Comparison of ENCODE assay signal across 6 cellular contexts in genomic region chr22:37609240-37610152, GRCh38. TPM values are rescaled to one million over a fixed set of nuclear protein-coding genes. Genes with fewer than 3 reads are reported as not detected.
A peak's percentile ranks its signal among the peaks of the same experiment; 100 is the strongest.
DNase-seq lines count a peak whose midpoint lies in the region; ATAC-seq, FAIRE-seq and TF ChIP-seq lines count a peak whose summit lies in the region.

No MANE protein-coding gene starts in this region.

- peak overlapping the region; percentile 69 for H2AFZ ChIP-seq in MM.1S (ENCODE audit: low read length)
- H2AFZ ChIP-seq in endothelial cell of umbilical vein (ENCODE audit: low read depth, low read length) = peak overlapping the region; percentile 42
- no peak overlapping the region for H2AFZ ChIP-seq in smooth muscle cell (ENCODE audit: low read depth)

- POLR2A ChIA-PET in CD8-positive, alpha-beta memory T cell (lab: Charles Lee) = interaction anchor here (0.6 to 2.7 kb wide), 13 partner anchors 11 to 124 kb away, joined by 3 to 19 read pairs (median 6); partner anchors contain the start of genes NOL12 and PDXP
- POLR2A ChIA-PET in endothelial cell of umbilical vein (lab: Charles Lee) = interaction anchor here (1.0 kb wide), 1 partner anchor 196 kb away, joined by 3 read pairs; a partner anchor contains a TSS

- H4K20me1 ChIP-seq in MM.1S (ENCODE audit: insufficient read depth, low read length) (no peaks in the 10 kb centered on the region), endothelial cell of umbilical vein (replicated peaks; ENCODE audit: control insufficient read depth, extremely low read depth, insufficient read depth, low read length) (no peaks in the 10 kb centered on the region), smooth muscle cell (ENCODE audit: low read depth) (no peaks in the 10 kb centered on the region)

- DNase-seq in CD8-positive, alpha-beta memory T cell = no peak
- DNase-seq in MM.1S (no peak), endothelial cell of umbilical vein (ENCODE audit: low read depth, low spot score) (no peak), smooth muscle cell (lab: John Stamatoyannopoulos, UW; ENCODE audit: unreplicated experiment) (no peak)
- no peak for DNase-seq in stimulated activated CD4-positive, alpha-beta T cell treated with anti-CD3 and anti-CD28 coated beads, Interleukin-4, amount 100 ng/mL, for 24 hours

- H3K9me3 Mint-ChIP-seq in CD8-positive, alpha-beta memory T cell = no peaks in the 10 kb centered on the region

- no peaks in the 10 kb centered on the region for H3K36me3 ChIP-seq in CD8-positive, alpha-beta memory T cell (ENCODE audit: insufficient read depth, low read length)
- H3K36me3 ChIP-seq in MM.1S (replicated peaks; ENCODE audit: insufficient read depth, low read length) (no peaks in the 10 kb centered on the region), endothelial cell of umbilical vein (ENCODE audit: control insufficient read depth in 2 of 2, extremely low read depth in 1 of 2, insufficient read depth in 2 of 2, low read length in 2 of 2) (peaks cover 0 to 4% of the 10 kb centered on the region in 2 experiments), smooth muscle cell (ENCODE audit: low read depth) (no peaks in the 10 kb centered on the region)

- H3K27me3 Mint-ChIP-seq in CD8-positive, alpha-beta memory T cell = no peaks in the 10 kb centered on the region

- 28% methylated on average over 26 of the region's 26 CpGs for WGBS in smooth muscle cell (ENCODE audit: low lambda C conversion rate)

- peak overlapping the region; percentile 88 to 96 (median 94) for H3K27ac Mint-ChIP-seq in CD8-positive, alpha-beta memory T cell

- intact Hi-C loops in endothelial cell of umbilical vein (cut with micrococcal nuclease) = loop anchor here (1.0 to 5.0 kb wide), 4 partner anchors 23 to 138 kb away; partner anchors contain the start of gene LGALS1

- H3K9ac ChIP-seq in MM.1S (ENCODE audit: low read length) = peak overlapping the region; percentile 85
- H3K9ac ChIP-seq in endothelial cell of umbilical vein (replicated peaks; ENCODE audit: extremely low read depth, insufficient read depth, low read length) = peak overlapping the region; percentile 70
- peak overlapping the region; percentile 90 for H3K9ac ChIP-seq in smooth muscle cell (ENCODE audit: low read depth)

- H3K4me2 ChIP-seq in MM.1S (ENCODE audit: low read depth, low read length) (peak overlapping the region; percentile 99), endothelial cell of umbilical vein (ENCODE audit: insufficient read depth, low read length) (peak overlapping the region; percentile 76), smooth muscle cell (peak overlapping the region; percentile 96)

- H3K36me3 Mint-ChIP-seq in CD8-positive, alpha-beta memory T cell = peaks cover 0 to 24% (median 0%) of the 10 kb centered on the region in 3 donors

- H3K9me2 ChIP-seq in MM.1S (replicated peaks; ENCODE audit: insufficient read depth, low read length) = no peaks in the 10 kb centered on the region

- TF ChIP-seq CTCF in MM.1S (IDR thresholded peaks at IDR 0.05; ENCODE audit: low read length) = no peak
- TF ChIP-seq CTCF in endothelial cell of umbilical vein (IDR thresholded peaks at IDR 0.05; ENCODE audit: extremely low read depth in 1 of 2, insufficient read depth in 1 of 2, low read depth in 1 of 2, low read length in 2 of 2) = no peak
- TF ChIP-seq CTCF in smooth muscle cell (IDR thresholded peaks at IDR 0.05; ENCODE audit: borderline replicate concordance, insufficient read depth, poor library complexity, severe bottlenecking) = no peak

- no peaks in the 10 kb centered on the region for H3K9me3 ChIP-seq in CD8-positive, alpha-beta memory T cell (ENCODE audit: low read length)
- H3K9me3 ChIP-seq in MM.1S (replicated peaks; ENCODE audit: insufficient read depth, low read length) (no peaks in the 10 kb centered on the region), endothelial cell of umbilical vein (replicated peaks; ENCODE audit: control insufficient read depth, insufficient read depth, low read length) (no peaks in the 10 kb centered on the region), smooth muscle cell (replicated peaks; ENCODE audit: low read depth) (no peaks in the 10 kb centered on the region)

- H3F3A ChIP-seq in MM.1S (ENCODE audit: insufficient read depth, low read length) (peaks cover 17% of the 10 kb centered on the region), smooth muscle cell (ENCODE audit: low read depth) (peaks cover 2% of the 10 kb centered on the region)

- peak overlapping the region; percentile 89 to 98 (median 94) for H3K4me3 Mint-ChIP-seq in CD8-positive, alpha-beta memory T cell

- TF ChIP-seq POLR2A in endothelial cell of umbilical vein (IDR thresholded peaks at IDR 0.05; ENCODE audit: low read depth, low read length) = no peak

- H3K4me1 Mint-ChIP-seq in CD8-positive, alpha-beta memory T cell = peaks cover 42 to 60% (median 43%) of the 10 kb centered on the region in 3 donors

- CTCF ChIA-PET in CD8-positive, alpha-beta memory T cell (lab: Charles Lee) = interaction anchor here (0.6 to 9.6 kb wide), 9 partner anchors 19 to 1528 kb away, joined by 3 to 70 read pairs (median 27); partner anchors contain the start of genes LGALS1, NOL12, PDXP and SH3BP1
- CTCF ChIA-PET in endothelial cell of umbilical vein (lab: Charles Lee) = interaction anchor here (1.0 to 5.7 kb wide), 9 partner anchors 9 to 70 kb away, joined by 3 to 92 read pairs (median 10); no protein-coding TSS in a partner anchor

- TSS peak; percentile 44 for BruUV-seq in endothelial cell of umbilical vein (replicated peaks; lab: Mats Ljungman, UMichigan)

- no peaks in the 10 kb centered on the region for H3K9me1 ChIP-seq in endothelial cell of umbilical vein (replicated peaks; ENCODE audit: control insufficient read depth, extremely low read depth, insufficient read depth, low read length)

- peaks cover 59% of the 10 kb centered on the region for H3K4me1 ChIP-seq in CD8-positive, alpha-beta memory T cell (ENCODE audit: insufficient read depth, low read length)
- H3K4me1 ChIP-seq in MM.1S (ENCODE audit: low read length) (peaks cover 7% of the 10 kb centered on the region; the same call in 1 of the 2 replicates), endothelial cell of umbilical vein (ENCODE audit: control insufficient read depth, extremely low read depth, insufficient read depth, low read length) (peaks cover 19% of the 10 kb centered on the region), smooth muscle cell (ENCODE audit: low read depth) (peaks cover 8% of the 10 kb centered on the region)

- dilution Hi-C loops in endothelial cell of umbilical vein (cut with MboI; ENCODE audit: extremely low pct_ligation_motif_present, low sequenced_read_pairs) = no loop called here

- no peak for FAIRE-seq in endothelial cell of umbilical vein (lab: Jason Lieb, UNC)

- ATAC-seq in GM21576 (IDR thresholded peaks at IDR 0.05; ENCODE audit: unreplicated experiment) = no peak

- H3K27ac ChIP-seq in CD8-positive, alpha-beta memory T cell (ENCODE audit: low read depth, low read length) = peak overlapping the region; percentile 86
- H3K27ac ChIP-seq in MM.1S (ENCODE audit: low read length) (peak overlapping the region; percentile 94; the same call in 1 of the 2 replicates), endothelial cell of umbilical vein (ENCODE audit: insufficient read depth, low read depth, low read length) (peak overlapping the region; percentile 45), smooth muscle cell (ENCODE audit: low read depth) (peak overlapping the region; percentile 96)

- no peaks in the 10 kb centered on the region for H3K27me3 ChIP-seq in CD8-positive, alpha-beta memory T cell (ENCODE audit: insufficient read depth, low read length, poor library complexity, severe bottlenecking)
- H3K27me3 ChIP-seq in MM.1S (replicated peaks; ENCODE audit: insufficient read depth, low read length) (0 out of 2 replicates have a peak, but pooled peaks cover 8% of the 10 kb centered on the region), endothelial cell of umbilical vein (ENCODE audit: control insufficient read depth in 2 of 2, insufficient read depth in 2 of 2, low read length in 2 of 2) (peaks cover 0 to 7% of the 10 kb centered on the region in 2 experiments), smooth muscle cell (ENCODE audit: low read depth) (no peaks in the 10 kb centered on the region)

- peaks cover 37% of the 10 kb centered on the region for H3K79me2 ChIP-seq in MM.1S (ENCODE audit: low read length)
- peaks cover 26% of the 10 kb centered on the region for H3K79me2 ChIP-seq in endothelial cell of umbilical vein (ENCODE audit: control insufficient read depth, insufficient read depth, low read length)
- peaks cover 28% of the 10 kb centered on the region for H3K79me2 ChIP-seq in smooth muscle cell (ENCODE audit: low read depth)

- H3K4me3 ChIP-seq in CD8-positive, alpha-beta memory T cell (ENCODE audit: low read length) = peak overlapping the region; percentile 76
- H3K4me3 ChIP-seq in MM.1S (ENCODE audit: low read length) (peak overlapping the region; percentile 98), endothelial cell of umbilical vein (replicated peaks in 1 of 3; ENCODE audit: insufficient read depth in 1 of 3, low read depth in 1 of 3, low read length in 3 of 3) (peak overlapping the region; percentile 46 to 83 (median 73)), smooth muscle cell (peak overlapping the region; percentile 89)

RNA-seq across cellular contexts. Expression of gene GGA1, which starts 0.9 kb away (rescaled TPM):
- 10 to 100 TPM; 69.1 to 74.3 TPM for total RNA-seq in CD8-positive, alpha-beta memory T cell
- polyA plus RNA-seq in CD8-positive, alpha-beta memory T cell = 34.9 TPM
- total RNA-seq in endothelial cell of umbilical vein (55.9 and 67.5 TPM in 2 replicates), smooth muscle cell (15.6 and 27.3 TPM in 2 replicates)
- polyA plus RNA-seq in endothelial cell of umbilical vein (54.1 and 75.6 TPM in 2 replicates), smooth muscle cell (44.0 and 59.6 TPM in 2 replicates)
- polyA plus RNA-seq in endothelial cell of umbilical vein (2011; cell fraction: cytosol; rRNA removed) = 21.0 and 32.6 TPM in 2 replicates
- polyA plus RNA-seq in endothelial cell of umbilical vein (2011; cell fraction: nucleus; rRNA removed) = 228 and 233 TPM in 2 replicates
- 33.6 and 34.6 TPM in 2 replicates for polyA plus RNA-seq in endothelial cell of umbilical vein (2012)
- polyA minus RNA-seq in endothelial cell of umbilical vein = 40.4 and 48.0 TPM in 2 replicates
- polyA minus RNA-seq in endothelial cell of umbilical vein (2011; cell fraction: cytosol; rRNA and poly(A)+ RNA removed) = 13.4 TPM
- polyA minus RNA-seq in endothelial cell of umbilical vein (2011; cell fraction: nucleus; rRNA and poly(A)+ RNA removed) = 47.3 and 65.5 TPM in 2 replicates

RNA-seq across cellular contexts. Expression of gene LGALS2, which starts 29.6 kb away (rescaled TPM):
- total RNA-seq in CD8-positive, alpha-beta memory T cell = not detected
- not detected for polyA plus RNA-seq in CD8-positive, alpha-beta memory T cell
- total RNA-seq in endothelial cell of umbilical vein (not detected in 2 replicates), smooth muscle cell (not detected in 2 replicates)
- polyA plus RNA-seq in endothelial cell of umbilical vein (not detected in 2 replicates), smooth muscle cell (0.48 and 1.1 TPM in 2 replicates)
- not detected in 2 replicates for polyA plus RNA-seq in endothelial cell of umbilical vein (2011; cell fraction: cytosol; rRNA removed)
- polyA plus RNA-seq in endothelial cell of umbilical vein (2011; cell fraction: nucleus; rRNA removed) = not detected in 2 replicates
- polyA plus RNA-seq in endothelial cell of umbilical vein (2012) = not detected in 2 replicates
- polyA minus RNA-seq in endothelial cell of umbilical vein = not detected in 2 replicates
- not detected for polyA minus RNA-seq in endothelial cell of umbilical vein (2011; cell fraction: cytosol; rRNA and poly(A)+ RNA removed)
- polyA minus RNA-seq in endothelial cell of umbilical vein (2011; cell fraction: nucleus; rRNA and poly(A)+ RNA removed) = not detected in 2 replicates

RNA-seq across cellular contexts. Expression of gene SH3BP1, which starts 30.0 kb away (rescaled TPM):
- 10 to 100 TPM; 93.1 to 94.6 TPM for total RNA-seq in CD8-positive, alpha-beta memory T cell
- 32.3 TPM for polyA plus RNA-seq in CD8-positive, alpha-beta memory T cell
- total RNA-seq in endothelial cell of umbilical vein = 2.8 and 4.3 TPM in 2 replicates
- 2.3 and 4.2 TPM in 2 replicates for polyA plus RNA-seq in endothelial cell of umbilical vein
- polyA plus RNA-seq in endothelial cell of umbilical vein (2011; cell fraction: cytosol; rRNA removed) = 4.8 and 5.9 TPM in 2 replicates
- 7.6 and 9.2 TPM in 2 replicates for polyA plus RNA-seq in endothelial cell of umbilical vein (2011; cell fraction: nucleus; rRNA removed)
- 9.5 and 10.4 TPM in 2 replicates for polyA plus RNA-seq in endothelial cell of umbilical vein (2012)
- polyA minus RNA-seq in endothelial cell of umbilical vein = 5.3 and 7.2 TPM in 2 replicates
- polyA minus RNA-seq in endothelial cell of umbilical vein (2011; cell fraction: cytosol; rRNA and poly(A)+ RNA removed) = not detected
- 1.5 and 3.1 TPM in 2 replicates for polyA minus RNA-seq in endothelial cell of umbilical vein (2011; cell fraction: nucleus; rRNA and poly(A)+ RNA removed)
- total RNA-seq in smooth muscle cell = 20.4 and 26.6 TPM in 2 replicates
- polyA plus RNA-seq in smooth muscle cell = 16.6 and 33.7 TPM in 2 replicates

RNA-seq across cellular contexts. Expression of gene PDXP, which starts 49.0 kb away (rescaled TPM):
- total RNA-seq in CD8-positive, alpha-beta memory T cell = 10 to 100 TPM; 36.0 to 37.8 TPM
- 7.1 TPM for polyA plus RNA-seq in CD8-positive, alpha-beta memory T cell
- total RNA-seq in endothelial cell of umbilical vein (14.8 and 18.0 TPM in 2 replicates), smooth muscle cell (9.7 and 16.5 TPM in 2 replicates)
- polyA plus RNA-seq in endothelial cell of umbilical vein (20.0 and 22.6 TPM in 2 replicates), smooth muscle cell (20.0 and 20.7 TPM in 2 replicates)
- 17.7 and 18.2 TPM in 2 replicates for polyA plus RNA-seq in endothelial cell of umbilical vein (2011; cell fraction: cytosol; rRNA removed)
- 6.1 and 6.5 TPM in 2 replicates for polyA plus RNA-seq in endothelial cell of umbilical vein (2011; cell fraction: nucleus; rRNA removed)
- 10.5 and 13.7 TPM in 2 replicates for polyA plus RNA-seq in endothelial cell of umbilical vein (2012)
- polyA minus RNA-seq in endothelial cell of umbilical vein = 9.2 and 10.3 TPM in 2 replicates
- 29.8 TPM for polyA minus RNA-seq in endothelial cell of umbilical vein (2011; cell fraction: cytosol; rRNA and poly(A)+ RNA removed)
- polyA minus RNA-seq in endothelial cell of umbilical vein (2011; cell fraction: nucleus; rRNA and poly(A)+ RNA removed) = 2.7 and 4.6 TPM in 2 replicates

RNA-seq across cellular contexts. Expression of gene CDC42EP1, which starts 49.2 kb away (rescaled TPM):
- under 1 TPM; 0.13 to 0.31 TPM for total RNA-seq in CD8-positive, alpha-beta memory T cell
- not detected for polyA plus RNA-seq in CD8-positive, alpha-beta memory T cell
- total RNA-seq in endothelial cell of umbilical vein (141 and 146 TPM in 2 replicates), smooth muscle cell (14.0 and 19.1 TPM in 2 replicates)
- polyA plus RNA-seq in endothelial cell of umbilical vein (82.2 and 100 TPM in 2 replicates), smooth muscle cell (89.6 and 94.9 TPM in 2 replicates)
- polyA plus RNA-seq in endothelial cell of umbilical vein (2011; cell fraction: cytosol; rRNA removed) = 34.6 and 54.8 TPM in 2 replicates
- polyA plus RNA-seq in endothelial cell of umbilical vein (2011; cell fraction: nucleus; rRNA removed) = 26.2 and 27.8 TPM in 2 replicates
- 55.5 and 78.4 TPM in 2 replicates for polyA plus RNA-seq in endothelial cell of umbilical vein (2012)
- polyA minus RNA-seq in endothelial cell of umbilical vein = 16.9 and 24.9 TPM in 2 replicates
- 33.0 TPM for polyA minus RNA-seq in endothelial cell of umbilical vein (2011; cell fraction: cytosol; rRNA and poly(A)+ RNA removed)
- 13.5 and 26.4 TPM in 2 replicates for polyA minus RNA-seq in endothelial cell of umbilical vein (2011; cell fraction: nucleus; rRNA and poly(A)+ RNA removed)

Comparison
In these comparisons a context has a peak if more than half of its experiments do, and no peak if none do; other contexts are left out.
1. H3K27ac ChIP-seq: peak in every context shown above with its lines; median percentile 96 in smooth muscle cell; 94 in MM.1S; 86 in CD8-positive, alpha-beta memory T cell; 45 in endothelial cell of umbilical vein.